ENCODE assay signal across 10 cellular contexts in genomic region chr15:98799461-98799971, GRCh38.
A peak's percentile ranks its signal among the peaks of the same experiment; 100 is the strongest.
DNase-seq lines count a peak whose midpoint lies in the region; ATAC-seq and TF ChIP-seq lines count a peak whose summit lies in the region.
"Had no signal": no experiment of that assay in that cellular context is flagged by ENCODE, and none has a peak within 500 bp of the region (broad histone marks: within the 10 kb centered on the region; RNA-seq: fewer than 3 reads in every experiment).

No MANE protein-coding gene starts in this region.

- H3K9me3 ChIP-seq in neural progenitor cell (ENCODE audit: low read depth): no peaks in the 10 kb centered on the region

- in situ Hi-C loops in GM13977 (cut with MboI; ENCODE audit: low pct_unique_long_range_greater_than_20kb, low sequenced_read_pairs, unreplicated experiment): no loop called here

- no peak overlapping the region for H2AFZ ChIP-seq in neural progenitor cell (replicated peaks)

- peaks cover 11% of the 10 kb centered on the region for H3K27me3 Mint-ChIP-seq in neural progenitor cell (ENCODE audit: insufficient read depth, low read depth)

- intact Hi-C loops in dorsolateral prefrontal cortex (cut with DNase I): loop anchor here in 1 of 2 donors (10.0 kb wide), 1 partner anchor 285 kb away; no protein-coding TSS in a partner anchor

- H3K4me1 Mint-ChIP-seq in neural progenitor cell: peaks cover 87% of the 10 kb centered on the region
- H3K4me1 Mint-ChIP-seq: central memory CD8-positive, alpha-beta T cell had no signal

- H3K27ac ChIP-seq in dorsolateral prefrontal cortex: peak overlapping the region in 43 of 59 donors; percentile 13 to 96 (median 85)
- no peak overlapping the region for H3K27ac ChIP-seq in neural progenitor cell

- TF ChIP-seq CTCF in dorsolateral prefrontal cortex (IDR thresholded peaks at IDR 0.05 in 54 of 56, conservative IDR thresholded peaks at IDR 0.05 in 2 of 56; ENCODE audit: low read depth in 1 of 56, partially characterized antibody in 56 of 56) (no peak), neural progenitor cell (IDR thresholded peaks at IDR 0.05) (no peak), GM13977 (IDR thresholded peaks at IDR 0.05; ENCODE audit: extremely low read depth, insufficient read depth, missing control alignments) (no peak)

- ATAC-seq in activated CD4-positive, CD25-positive, alpha-beta regulatory T cell treated with anti-CD3 and anti-CD28 coated beads, Interleukin-2, amount 50 U/mL, for 24 hours: no peak
- ATAC-seq in GM18907 (IDR thresholded peaks at IDR 0.05; ENCODE audit: unreplicated experiment): no peak

- no peaks in the 10 kb centered on the region for H3K36me3 ChIP-seq in neural progenitor cell

- peak overlapping the region; percentile 81 for H3K4me3 Mint-ChIP-seq in neural progenitor cell
- H3K4me3 Mint-ChIP-seq: central memory CD8-positive, alpha-beta T cell had no signal

- H3K79me2 ChIP-seq in neural progenitor cell (ENCODE audit: low read depth): peaks cover 89% of the 10 kb centered on the region

- peaks cover 100% of the 10 kb centered on the region for H4K20me1 ChIP-seq in neural progenitor cell (ENCODE audit: low read depth)

- no peak overlapping the region for H3K9ac ChIP-seq in neural progenitor cell

- H3K27ac Mint-ChIP-seq in neural progenitor cell: peak overlapping the region; percentile 94

- peaks cover 4% of the 10 kb centered on the region for H3K9me3 Mint-ChIP-seq in neural progenitor cell
- H3K9me3 Mint-ChIP-seq: central memory CD8-positive, alpha-beta T cell had no signal

- peaks cover 4% of the 10 kb centered on the region for H3K36me3 Mint-ChIP-seq in neural progenitor cell

- DNase-seq in Daoy (ENCODE audit: low read depth) (peak; percentile 49), NCI-H524 treated with DMSO at 0.1 percent for 48 hours (lab: John Stamatoyannopoulos, UW) (peak; percentile 25), dorsolateral prefrontal cortex (no peak), neural progenitor cell (ENCODE audit: low spot score) (peak; percentile 65), GM13977 (ENCODE audit: low spot score) (no peak), HuH-7 (ENCODE audit: low spot score) (no peak)
- DNase-seq: NCI-H1436 treated with DMSO at 0.1 percent for 48 hours had no signal

- H3K4me1 ChIP-seq in neural progenitor cell: peaks cover 42% of the 10 kb centered on the region

- H3K27me3 ChIP-seq in dorsolateral prefrontal cortex (no peaks in the 10 kb centered on the region), neural progenitor cell (no peaks in the 10 kb centered on the region)

- peak overlapping the region; percentile 86 for H3K4me2 ChIP-seq in neural progenitor cell

- H3K4me3 ChIP-seq in dorsolateral prefrontal cortex (peak overlapping the region in 4 of 59 donors; percentile 26 to 55 (median 40)), neural progenitor cell (peak overlapping the region; percentile 44)

- peaks cover 40% of the 10 kb centered on the region for H3F3A ChIP-seq in neural progenitor cell (ENCODE audit: low read depth)

Comparison
In these comparisons a context has a peak if more than half of its experiments do, and no peak if none do; other contexts are left out.
1. DNase-seq: peak in Daoy (single experiment), NCI-H524 treated with DMSO at 0.1 percent for 48 hours (single experiment) and neural progenitor cell (single experiment); none in dorsolateral prefrontal cortex (0 of 10), GM13977 (single experiment) and HuH-7 (single experiment).